In genomic region chr20:9388826-9389187, GRCh38 we compare ENCODE assay signal across 1 cellular context.
TF ChIP-seq lines count a peak whose summit lies in the region.

No MANE protein-coding gene starts in this region.

TF ChIP-seq in IMR-90, 13 proteins besides CTCF, POLR2A, EP300 and RAD21 (continued from another document):
- TF ChIP-seq USF2 (IDR thresholded peaks at IDR 0.05; ENCODE audit: low read depth, low read length) (no peak), CEBPB (IDR thresholded peaks at IDR 0.05; ENCODE audit: low read depth, low read length) (peak; percentile 74)
TF ChIP-seq in IMR-90: peak in this region for 1.
